In the genomic region with DNA sequence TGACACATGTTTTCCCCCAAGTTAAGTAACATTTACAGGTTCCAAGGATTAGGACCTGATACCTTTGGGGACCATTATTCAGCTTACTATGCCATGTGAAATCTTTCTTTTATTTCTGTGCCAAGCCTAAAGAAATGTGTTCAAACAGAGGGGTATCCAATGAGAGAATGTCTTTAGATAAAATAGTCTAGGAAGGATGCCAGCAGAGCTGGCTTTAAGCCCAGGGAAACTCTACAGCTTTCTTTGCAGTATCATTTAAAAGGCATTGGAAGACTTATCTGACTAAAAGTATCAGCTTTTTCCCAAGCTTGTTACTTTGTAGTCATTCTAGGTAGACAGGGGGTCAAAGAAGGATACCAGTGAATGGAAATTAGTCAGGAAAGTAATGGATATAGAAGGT, we compare ENCODE assay signal across 12 cellular contexts.
DNase-seq lines count a peak whose midpoint lies in the region; ATAC-seq and TF ChIP-seq lines count a peak whose summit lies in the region.
"Had no signal": no experiment of that assay in that cellular context is flagged by ENCODE, and none has a peak within 500 bp of the region (broad histone marks: within the 10 kb centered on the region; RNA-seq: fewer than 3 reads in every experiment).

No MANE protein-coding gene starts in this region.

- H3K36me3 Mint-ChIP-seq in MCF 10A (ENCODE audit: insufficient read depth, unreplicated experiment): no peaks in the 10 kb centered on the region
- H3K36me3 Mint-ChIP-seq: activated naive CD8-positive, alpha-beta T cell had no signal

- POLR2A ChIA-PET in MCF 10A (lab: Yijun Ruan, JAX): no interaction called here

- BruUV-seq in MCF 10A (replicated peaks; lab: Mats Ljungman, UMichigan): no TSS peak

- H3K27ac ChIP-seq in breast epithelium: no peak overlapping the region
- H3K27ac ChIP-seq: thoracic aorta had no signal

- ATAC-seq in GM18909 (IDR thresholded peaks at IDR 0.05; ENCODE audit: poor library complexity, unreplicated experiment) (no peak), HG03095 (IDR thresholded peaks at IDR 0.05; ENCODE audit: unreplicated experiment) (no peak)

- intact Hi-C loops in MCF 10A (cut with micrococcal nuclease): no loop called here
- intact Hi-C loops in breast epithelium (cut with DNase I; ENCODE audit: low total_unique reads): no loop called here

- TF ChIP-seq POLR2A in breast epithelium (IDR thresholded peaks at IDR 0.05): no peak

- H3K27me3 ChIP-seq in breast epithelium: no peaks in the 10 kb centered on the region
- no peaks in the 10 kb centered on the region for H3K27me3 ChIP-seq in BE2C

- H3K9me3 ChIP-seq in breast epithelium (no peaks in the 10 kb centered on the region), BE2C (no peaks in the 10 kb centered on the region)
- H3K9me3 ChIP-seq: thoracic aorta had no signal

- H3K4me1 ChIP-seq in breast epithelium (no peaks in the 10 kb centered on the region), BE2C (peaks cover 11% of the 10 kb centered on the region; the same call in 1 of the 2 replicates)

- H3K4me1 Mint-ChIP-seq in MCF 10A (ENCODE audit: insufficient read depth, unreplicated experiment): peaks cover 60% of the 10 kb centered on the region

- no peak overlapping the region for H3K4me3 Mint-ChIP-seq in MCF 10A (ENCODE audit: unreplicated experiment)
- H3K4me3 Mint-ChIP-seq: activated naive CD8-positive, alpha-beta T cell had no signal

- H3K4me3 ChIP-seq in breast epithelium (no peak overlapping the region), foreskin fibroblast (ENCODE audit: low read depth in 1 of 2, low read length in 2 of 2) (no peak overlapping the region), BE2C (ENCODE audit: low read depth, low read length) (no peak overlapping the region)
- H3K4me3 ChIP-seq: thoracic aorta had no signal

- DNase-seq in MCF 10A (ENCODE audit: unreplicated experiment) (peak; percentile 91), breast epithelium (ENCODE audit: low spot score in 2 of 2) (no peak), T1000 (lab: John Stamatoyannopoulos, UW) (peak; percentile 13), foreskin fibroblast (peak; percentile 75 to 84), BE2C (no peak)
- no peak for DNase-seq in activated naive CD4-positive, alpha-beta T cell treated with Interleukin-2 at 50 U/mL for 16 hours
- DNase-seq: effector memory CD4-positive, alpha-beta T cell; NCI-H1436 treated with DMSO at 0.1 percent for 48 hours had no signal

- peak overlapping the region; percentile 4 for H3K27ac Mint-ChIP-seq in MCF 10A (ENCODE audit: low read depth, unreplicated experiment)
- H3K27ac Mint-ChIP-seq: activated naive CD8-positive, alpha-beta T cell had no signal

- TF ChIP-seq CTCF in MCF 10A (IDR thresholded peaks at IDR 0.05; ENCODE audit: unreplicated experiment): no peak
- TF ChIP-seq CTCF in breast epithelium (IDR thresholded peaks at IDR 0.05): no peak
- TF ChIP-seq CTCF in foreskin fibroblast (IDR thresholded peaks at IDR 0.05; ENCODE audit: low read depth, low read length): no peak
- no peak for TF ChIP-seq CTCF in BE2C (IDR thresholded peaks at IDR 0.05; ENCODE audit: low read depth, low read length)

- CTCF ChIA-PET in MCF 10A (lab: Yijun Ruan, JAX): interaction anchor here (0.6 to 1.2 kb wide), 2 partner anchors 32 to 601 kb away, joined by 3 read pairs; no protein-coding TSS in a partner anchor

- H3K36me3 ChIP-seq in breast epithelium (no peaks in the 10 kb centered on the region), BE2C (0 out of 2 replicates have a peak, but pooled peaks cover 3% of the 10 kb centered on the region)
- H3K36me3 ChIP-seq: thoracic aorta had no signal

- H3K9me3 Mint-ChIP-seq in MCF 10A (ENCODE audit: unreplicated experiment): peaks cover 4% of the 10 kb centered on the region

- H3K27me3 Mint-ChIP-seq in MCF 10A (ENCODE audit: insufficient read depth, unreplicated experiment): no peaks in the 10 kb centered on the region
- H3K27me3 Mint-ChIP-seq: activated naive CD8-positive, alpha-beta T cell had no signal

Comparison
In these comparisons a context has a peak if more than half of its experiments do, and no peak if none do; other contexts are left out.
1. DNase-seq: peak in MCF 10A (single experiment), T1000 (single experiment) and foreskin fibroblast (2 of 2); none in breast epithelium (0 of 2), activated naive CD4-positive, alpha-beta T cell treated with Interleukin-2 at 50 U/mL for 16 hours (single experiment) and BE2C (single experiment).